Comparison of ENCODE assay signal across 19 cellular contexts in genomic region chr3:191997579-191998268, GRCh38.
DNase-seq lines count a peak whose midpoint lies in the region; ATAC-seq and TF ChIP-seq lines count a peak whose summit lies in the region.
"Had no signal": no experiment of that assay in that cellular context is flagged by ENCODE, and none has a peak within 500 bp of the region (broad histone marks: within the 10 kb centered on the region; RNA-seq: fewer than 3 reads in every experiment).

No MANE protein-coding gene starts in this region.

- no peaks in the 10 kb centered on the region; the same call in 1 of the 2 replicates for H3K4me1 ChIP-seq in GM23338 (ENCODE audit: insufficient read depth)
- peaks cover 21% of the 10 kb centered on the region; the same call in 1 of the 2 replicates for H3K4me1 ChIP-seq in HUES64 (ENCODE audit: insufficient read depth, low read length)
- H3K4me1 ChIP-seq in mesendoderm (ENCODE audit: control insufficient read depth, low read depth, low read length): no peaks in the 10 kb centered on the region
- H3K4me1 ChIP-seq: Caco-2, Peyer's patch had no signal

- no peak overlapping the region for H3K4me2 ChIP-seq in GM23338
- no peak overlapping the region for H3K4me2 ChIP-seq in mesendoderm (ENCODE audit: low read length)

- peak; percentile 79 for ATAC-seq in GM23338
- no peak for ATAC-seq in effector memory CD8-positive, alpha-beta T cell (replicated peaks)

- 57% methylated on average over 1 of the region's 1 CpG for WGBS in HUES64
- no CpG with 5 or more reads among the region's 1 CpG for WGBS in mesendoderm (ENCODE audit: extremely low coverage, insufficient coverage, low lambda C conversion rate)

- peak; percentile 4 for DNase-seq in GM23338 (ENCODE audit: low spot score)
- DNase-seq in astrocyte of the hippocampus (ENCODE audit: low read depth, low spot score): peak; percentile 13
- DNase-seq in mesendoderm: peak; percentile 4
- DNase-seq in posterior cingulate gyrus: no peak
- DNase-seq in NCI-H524 (lab: John Stamatoyannopoulos, UW): no peak
- no peak for DNase-seq in NCI-H345 (lab: John Stamatoyannopoulos, UW)
- no peak for DNase-seq in effector memory CD8-positive, alpha-beta T cell
- DNase-seq: Caco-2; CD4-positive, alpha-beta T cell; GDM1; GOT3; MM.1S; NCI-H1092 treated with DMSO at 0.1 percent for 48 hours; NCI-H146; NCI-H2081 treated with DMSO at 0.1 percent for 48 hours; NCI-H2227 treated with DMSO at 0.1 percent for 48 hours; NCI-H524 treated with DMSO at 0.1 percent for 48 hours; Peyer's patch had no signal

- H3K36me3 Mint-ChIP-seq in GM23338 (ENCODE audit: low read depth): peaks cover 28% of the 10 kb centered on the region
- H3K36me3 Mint-ChIP-seq in effector memory CD8-positive, alpha-beta T cell (ENCODE audit: insufficient read depth): peaks cover 7% of the 10 kb centered on the region

- H4K20me1 ChIP-seq in GM23338 (replicated peaks; ENCODE audit: insufficient read depth): no peaks in the 10 kb centered on the region

- H3K79me1 ChIP-seq in mesendoderm (ENCODE audit: low read length): no peaks in the 10 kb centered on the region

- no peak overlapping the region for H3K18ac ChIP-seq in mesendoderm (ENCODE audit: low read length)

- H3K27ac ChIP-seq in GM23338 (ENCODE audit: low read depth): no peak overlapping the region
- H3K27ac ChIP-seq in HUES64 (ENCODE audit: low read depth, low read length): peak overlapping the region; percentile 59
- H3K27ac ChIP-seq in mesendoderm (ENCODE audit: low read depth, low read length): no peak overlapping the region
- H3K27ac ChIP-seq: Peyer's patch had no signal

- no peak overlapping the region for H4K5ac ChIP-seq in mesendoderm (ENCODE audit: low read length)

- H3K9me3 Mint-ChIP-seq in GM23338: peaks cover 35% of the 10 kb centered on the region
- peaks cover 13 to 34% of the 10 kb centered on the region in 2 donors for H3K9me3 Mint-ChIP-seq in effector memory CD8-positive, alpha-beta T cell

- H2AK5ac ChIP-seq in mesendoderm (ENCODE audit: low read length): no peak overlapping the region

- intact Hi-C loops in posterior cingulate gyrus (cut with DNase I): no loop called here

- peaks cover 26% of the 10 kb centered on the region for H3K9me3 ChIP-seq in HUES64 (ENCODE audit: insufficient read depth, low read depth, low read length)
- H3K9me3 ChIP-seq: Peyer's patch had no signal

- no peaks in the 10 kb centered on the region for H3K27me3 Mint-ChIP-seq in GM23338 (ENCODE audit: insufficient read depth, low read depth, poor library complexity)
- no peaks in the 10 kb centered on the region for H3K27me3 Mint-ChIP-seq in effector memory CD8-positive, alpha-beta T cell
- H3K27me3 Mint-ChIP-seq: CD4-positive, alpha-beta T cell had no signal

- peaks cover 6% of the 10 kb centered on the region for H3K9me2 ChIP-seq in GM23338 (ENCODE audit: insufficient read depth)

- H2BK5ac ChIP-seq in mesendoderm (ENCODE audit: low read length): no peak overlapping the region

- H3K27ac Mint-ChIP-seq in GM23338: no peak overlapping the region
- no peak overlapping the region for H3K27ac Mint-ChIP-seq in effector memory CD8-positive, alpha-beta T cell
- H3K27ac Mint-ChIP-seq: CD4-positive, alpha-beta T cell had no signal

- peaks cover 9% of the 10 kb centered on the region; the same call in 2 of the 3 replicates for H3K4me1 Mint-ChIP-seq in GM23338
- H3K4me1 Mint-ChIP-seq in effector memory CD8-positive, alpha-beta T cell (ENCODE audit: low read depth in 2 of 2): no peaks in the 10 kb centered on the region

- H3K9ac ChIP-seq in HUES64 (ENCODE audit: low read depth, low read length) (no peak overlapping the region; the same call in 1 of the 2 replicates), mesendoderm (ENCODE audit: low read length) (no peak overlapping the region)

- no peak overlapping the region for H3K56ac ChIP-seq in mesendoderm (ENCODE audit: low read length)

- TF ChIP-seq CTCF in GM23338 (conservative IDR thresholded peaks at IDR 0.05; ENCODE audit: low read depth in 2 of 2): no peak

- no peak overlapping the region for H4K8ac ChIP-seq in mesendoderm (ENCODE audit: low read depth, low read length)

- H3K4me3 ChIP-seq in GM23338: no peak overlapping the region
- H3K4me3 ChIP-seq in HUES64 (ENCODE audit: low read length): no peak overlapping the region
- no peak overlapping the region for H3K4me3 ChIP-seq in mesendoderm (ENCODE audit: low read length)
- H3K4me3 ChIP-seq: Peyer's patch had no signal

- H3F3A ChIP-seq in GM23338 (replicated peaks; ENCODE audit: low read depth): no peaks in the 10 kb centered on the region

- H3K36me3 ChIP-seq in GM23338 (ENCODE audit: insufficient read depth) (peaks cover 4% of the 10 kb centered on the region; the same call in 1 of the 2 replicates), HUES64 (ENCODE audit: insufficient read depth, low read length) (no peaks in the 10 kb centered on the region), mesendoderm (ENCODE audit: control insufficient read depth, insufficient read depth, low read length) (no peaks in the 10 kb centered on the region)
- H3K36me3 ChIP-seq: Peyer's patch had no signal

- H3K27me3 ChIP-seq in GM23338 (ENCODE audit: insufficient read depth) (no peaks in the 10 kb centered on the region), HUES64 (ENCODE audit: insufficient read depth, low read length) (no peaks in the 10 kb centered on the region), mesendoderm (ENCODE audit: insufficient read depth, low read length, poor library complexity) (no peaks in the 10 kb centered on the region)
- H3K27me3 ChIP-seq: Peyer's patch had no signal

- H3K23ac ChIP-seq in mesendoderm (ENCODE audit: low read length): no peak overlapping the region

- no peak overlapping the region for H3K4me3 Mint-ChIP-seq in GM23338
- no peak overlapping the region for H3K4me3 Mint-ChIP-seq in effector memory CD8-positive, alpha-beta T cell
- H3K4me3 Mint-ChIP-seq: CD4-positive, alpha-beta T cell had no signal

- no peak overlapping the region for H2BK120ac ChIP-seq in mesendoderm (ENCODE audit: low read depth, low read length)

- H2BK15ac ChIP-seq in mesendoderm (replicated peaks; ENCODE audit: low read depth): no peak overlapping the region

- no peak overlapping the region for H3K4ac ChIP-seq in mesendoderm (ENCODE audit: low read depth, low read length)

- H2AFZ ChIP-seq in GM23338: peak overlapping the region; percentile 1; the same call in 1 of the 2 replicates

- H3K79me2 ChIP-seq in GM23338 (replicated peaks; ENCODE audit: insufficient read depth): no peaks in the 10 kb centered on the region
- no peaks in the 10 kb centered on the region for H3K79me2 ChIP-seq in mesendoderm (ENCODE audit: control insufficient read depth, insufficient read depth, low read length)

TF ChIP-seq in GM23338, 12 proteins besides CTCF, POLR2A, EP300 and RAD21 (continues in another document):
- TF ChIP-seq REST (IDR thresholded peaks at IDR 0.05; ENCODE audit: unreplicated experiment): no peak

Comparison
In these comparisons a context has a peak if more than half of its experiments do, and no peak if none do; other contexts are left out.
1. DNase-seq: peak in GM23338 (single experiment), astrocyte of the hippocampus (single experiment) and mesendoderm (single experiment); none in posterior cingulate gyrus (0 of 10), NCI-H524 (0 of 2), NCI-H345 (single experiment) and effector memory CD8-positive, alpha-beta T cell (0 of 3).